ENCODE assay signal across 8 cellular contexts in genomic region chr5:159412284-159413046, GRCh38.
A peak's percentile ranks its signal among the peaks of the same experiment; 100 is the strongest.
DNase-seq lines count a peak whose midpoint lies in the region; ATAC-seq and TF ChIP-seq lines count a peak whose summit lies in the region.

No MANE protein-coding gene starts in this region.

- no peak overlapping the region for H3K4me3 ChIP-seq in hepatocyte

- peaks cover 45% of the 10 kb centered on the region for H3K4me1 Mint-ChIP-seq in T-helper 17 cell

- no peaks in the 10 kb centered on the region for H3K36me3 ChIP-seq in hepatocyte (replicated peaks; ENCODE audit: insufficient read depth, low read depth)

- TF ChIP-seq CTCF in hepatocyte (IDR thresholded peaks at IDR 0.05; ENCODE audit: poor library complexity): no peak

- no peaks in the 10 kb centered on the region for H3K27me3 Mint-ChIP-seq in T-helper 17 cell

- 79% methylated on average over 6 of the region's 6 CpGs for WGBS in hepatocyte (ENCODE audit: low lambda C conversion rate, missing lambda C conversion rate)

- H3K36me3 Mint-ChIP-seq in T-helper 17 cell (ENCODE audit: low read depth): no peaks in the 10 kb centered on the region

- no peak overlapping the region for H2AFZ ChIP-seq in hepatocyte

- no peak for TF ChIP-seq POLR2A in erythroblast (IDR thresholded peaks at IDR 0.05; ENCODE audit: low read length)

- no peak overlapping the region for H3K4me2 ChIP-seq in hepatocyte

- no peaks in the 10 kb centered on the region for H3K9me2 ChIP-seq in hepatocyte (replicated peaks; ENCODE audit: insufficient read depth)

- no peaks in the 10 kb centered on the region for H3K27me3 ChIP-seq in hepatocyte

- H3K79me2 ChIP-seq in hepatocyte: no peaks in the 10 kb centered on the region

- DNase-seq in T-helper 17 cell: peak; percentile 18 to 52 (median 41)
- DNase-seq in amniotic epithelial cell (ENCODE audit: low read depth): peak; percentile 9
- peak; percentile 7 to 33 (median 32) for DNase-seq in stimulated activated CD4-positive, alpha-beta T cell treated with anti-CD3 and anti-CD28 coated beads, TNF-alpha, amount 100 ng/mL, for 1 hour (ENCODE audit: low read depth in 3 of 3, low spot score in 1 of 3)
- DNase-seq in hepatocyte (ENCODE audit: low spot score): no peak
- no peak for DNase-seq in erythroblast (lab: John Stamatoyannopoulos, UW)
- DNase-seq in DMS 273 treated with DMSO at 0.1 percent for 48 hours (lab: John Stamatoyannopoulos, UW): no peak

- no peaks in the 10 kb centered on the region for H3K4me1 ChIP-seq in hepatocyte (ENCODE audit: insufficient read depth)

- H3K9me3 ChIP-seq in T-helper 17 cell (ENCODE audit: control insufficient read depth, low read length, poor library complexity, severe bottlenecking) (no peaks in the 10 kb centered on the region), hepatocyte (ENCODE audit: low read depth) (no peaks in the 10 kb centered on the region)

- H3K4me3 Mint-ChIP-seq in T-helper 17 cell: peak overlapping the region; percentile 52

- peak overlapping the region; percentile 79 for H3K27ac Mint-ChIP-seq in T-helper 17 cell

- H4K20me1 ChIP-seq in hepatocyte (ENCODE audit: insufficient read depth, poor library complexity, severe bottlenecking): no peaks in the 10 kb centered on the region

- no peak overlapping the region for H3K27ac ChIP-seq in hepatocyte

- ATAC-seq in GM18868 (IDR thresholded peaks at IDR 0.05; ENCODE audit: unreplicated experiment) (peak; percentile 58), HG03045 (IDR thresholded peaks at IDR 0.05; ENCODE audit: unreplicated experiment) (peak; percentile 52), T-helper 17 cell (peak; percentile 95)

Comparison
In these comparisons a context has a peak if more than half of its experiments do, and no peak if none do; other contexts are left out.
1. DNase-seq: peak in T-helper 17 cell (3 of 3), amniotic epithelial cell (single experiment) and stimulated activated CD4-positive, alpha-beta T cell treated with anti-CD3 and anti-CD28 coated beads, TNF-alpha, amount 100 ng/mL, for 1 hour (3 of 3); none in hepatocyte (single experiment), erythroblast (0 of 2) and DMS 273 treated with DMSO at 0.1 percent for 48 hours (single experiment).
2. Peak in every context shown above with its lines, with median percentiles within 50 percentile points of each other: ATAC-seq.